In genomic region chr6:32132110-32132509, GRCh38 we compare ENCODE assay signal across 1 cellular context.
TF ChIP-seq lines count a peak whose summit lies in the region.

No MANE protein-coding gene starts in this region.

TF ChIP-seq in K562, 482 proteins besides CTCF, POLR2A, EP300 and RAD21:
- TF ChIP-seq NCOA1 (IDR thresholded peaks at IDR 0.05; ENCODE audit: low read depth) (no peak), HOXB6 (CRISPR knock-in tag; IDR thresholded peaks at IDR 0.05; ENCODE audit: borderline replicate concordance) (peak; percentile 58; the same call in 1 of the 2 replicates)
TF ChIP-seq in K562: peak in this region for 1.
